ENCODE assay signal across 1 cellular context in genomic region chr19:48619692-48620565, GRCh38.
TF ChIP-seq lines count a peak whose summit lies in the region.

No MANE protein-coding gene starts in this region.

TF ChIP-seq in liver, 16 proteins besides CTCF, POLR2A, EP300 and RAD21 (continued from another document):
- TF ChIP-seq SP1 (IDR thresholded peaks at IDR 0.05), result no peak
- TF ChIP-seq ATF3 (IDR thresholded peaks at IDR 0.05), result no peak
